Comparison of ENCODE assay signal across 1 cellular context in genomic region chr12:56241424-56242205, GRCh38.
TF ChIP-seq lines count a peak whose summit lies in the region.

No MANE protein-coding gene starts in this region.

TF ChIP-seq in IMR-90, 13 proteins besides CTCF, POLR2A, EP300 and RAD21:
- TF ChIP-seq, protein P1, sequence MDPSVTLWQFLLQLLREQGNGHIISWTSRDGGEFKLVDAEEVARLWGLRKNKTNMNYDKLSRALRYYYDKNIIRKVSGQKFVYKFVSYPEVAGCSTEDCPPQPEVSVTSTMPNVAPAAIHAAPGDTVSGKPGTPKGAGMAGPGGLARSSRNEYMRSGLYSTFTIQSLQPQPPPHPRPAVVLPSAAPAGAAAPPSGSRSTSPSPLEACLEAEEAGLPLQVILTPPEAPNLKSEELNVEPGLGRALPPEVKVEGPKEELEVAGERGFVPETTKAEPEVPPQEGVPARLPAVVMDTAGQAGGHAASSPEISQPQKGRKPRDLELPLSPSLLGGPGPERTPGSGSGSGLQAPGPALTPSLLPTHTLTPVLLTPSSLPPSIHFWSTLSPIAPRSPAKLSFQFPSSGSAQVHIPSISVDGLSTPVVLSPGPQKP (IDR thresholded peaks at IDR 0.05; ENCODE audit: borderline replicate concordance, low read depth, low read length), result no peak
- TF ChIP-seq SMC3 (IDR thresholded peaks at IDR 0.05; ENCODE audit: low read depth, low read length) (no peak), CHD1 (IDR thresholded peaks at IDR 0.05; ENCODE audit: low read depth, low read length) (no peak), MAZ (IDR thresholded peaks at IDR 0.05; ENCODE audit: borderline replicate concordance, low read depth, low read length) (no peak), MXI1 (IDR thresholded peaks at IDR 0.05; ENCODE audit: borderline replicate concordance, low read depth, low read length) (no peak), NFE2L2 (IDR thresholded peaks at IDR 0.05; ENCODE audit: low read depth, low read length) (no peak), MAFK (IDR thresholded peaks at IDR 0.05; ENCODE audit: low read depth, low read length) (no peak), CEBPB (IDR thresholded peaks at IDR 0.05; ENCODE audit: low read depth, low read length) (no peak), RCOR1 (IDR thresholded peaks at IDR 0.05; ENCODE audit: insufficient replicate concordance, low read length) (no peak), RFX5 (IDR thresholded peaks at IDR 0.05; ENCODE audit: low read depth, low read length) (no peak), FOS (IDR thresholded peaks at IDR 0.05; ENCODE audit: low read depth, low read length) (no peak), BHLHE40 (IDR thresholded peaks at IDR 0.05; ENCODE audit: low read depth, low read length) (no peak)
- TF ChIP-seq, protein P2, sequence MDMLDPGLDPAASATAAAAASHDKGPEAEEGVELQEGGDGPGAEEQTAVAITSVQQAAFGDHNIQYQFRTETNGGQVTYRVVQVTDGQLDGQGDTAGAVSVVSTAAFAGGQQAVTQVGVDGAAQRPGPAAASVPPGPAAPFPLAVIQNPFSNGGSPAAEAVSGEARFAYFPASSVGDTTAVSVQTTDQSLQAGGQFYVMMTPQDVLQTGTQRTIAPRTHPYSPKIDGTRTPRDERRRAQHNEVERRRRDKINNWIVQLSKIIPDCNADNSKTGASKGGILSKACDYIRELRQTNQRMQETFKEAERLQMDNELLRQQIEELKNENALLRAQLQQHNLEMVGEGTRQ (IDR thresholded peaks at IDR 0.05; ENCODE audit: low read depth, low read length), result no peak
